In the genomic region with DNA sequence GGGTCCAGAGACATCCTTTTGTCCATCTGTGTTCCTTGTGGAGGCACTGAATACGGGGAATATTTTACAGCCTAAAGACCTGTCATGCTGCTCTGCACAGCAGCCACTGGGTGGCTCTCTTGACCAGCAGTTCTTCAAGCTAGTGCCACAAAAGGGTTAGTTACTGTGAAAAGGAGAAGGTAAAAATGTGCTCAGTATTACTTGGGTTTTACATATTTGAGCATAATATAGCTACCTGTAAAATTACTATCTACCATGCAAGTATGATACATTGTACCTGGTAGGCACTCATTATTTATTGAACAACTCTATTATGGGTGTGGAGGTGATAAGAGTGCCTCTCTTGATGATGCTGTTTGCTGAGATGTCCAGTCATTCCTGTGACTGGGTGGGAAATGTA, we compare ENCODE assay signal across 1 cellular context.
TF ChIP-seq lines count a peak whose summit lies in the region.

No MANE protein-coding gene starts in this region.

TF ChIP-seq in HepG2, 621 proteins besides CTCF, POLR2A, EP300 and RAD21 (continued from another document):
- TF ChIP-seq, protein P1, sequence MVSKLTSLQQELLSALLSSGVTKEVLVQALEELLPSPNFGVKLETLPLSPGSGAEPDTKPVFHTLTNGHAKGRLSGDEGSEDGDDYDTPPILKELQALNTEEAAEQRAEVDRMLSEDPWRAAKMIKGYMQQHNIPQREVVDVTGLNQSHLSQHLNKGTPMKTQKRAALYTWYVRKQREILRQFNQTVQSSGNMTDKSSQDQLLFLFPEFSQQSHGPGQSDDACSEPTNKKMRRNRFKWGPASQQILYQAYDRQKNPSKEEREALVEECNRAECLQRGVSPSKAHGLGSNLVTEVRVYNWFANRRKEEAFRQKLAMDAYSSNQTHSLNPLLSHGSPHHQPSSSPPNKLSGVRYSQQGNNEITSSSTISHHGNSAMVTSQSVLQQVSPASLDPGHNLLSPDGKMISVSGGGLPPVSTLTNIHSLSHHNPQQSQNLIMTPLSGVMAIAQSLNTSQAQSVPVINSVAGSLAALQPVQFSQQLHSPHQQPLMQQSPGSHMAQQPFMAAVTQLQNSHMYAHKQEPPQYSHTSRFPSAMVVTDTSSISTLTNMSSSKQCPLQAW (CRISPR knock-in tag; IDR thresholded peaks at IDR 0.05): no peak; the same call in 1 of the 2 replicates
- TF ChIP-seq, protein P2, sequence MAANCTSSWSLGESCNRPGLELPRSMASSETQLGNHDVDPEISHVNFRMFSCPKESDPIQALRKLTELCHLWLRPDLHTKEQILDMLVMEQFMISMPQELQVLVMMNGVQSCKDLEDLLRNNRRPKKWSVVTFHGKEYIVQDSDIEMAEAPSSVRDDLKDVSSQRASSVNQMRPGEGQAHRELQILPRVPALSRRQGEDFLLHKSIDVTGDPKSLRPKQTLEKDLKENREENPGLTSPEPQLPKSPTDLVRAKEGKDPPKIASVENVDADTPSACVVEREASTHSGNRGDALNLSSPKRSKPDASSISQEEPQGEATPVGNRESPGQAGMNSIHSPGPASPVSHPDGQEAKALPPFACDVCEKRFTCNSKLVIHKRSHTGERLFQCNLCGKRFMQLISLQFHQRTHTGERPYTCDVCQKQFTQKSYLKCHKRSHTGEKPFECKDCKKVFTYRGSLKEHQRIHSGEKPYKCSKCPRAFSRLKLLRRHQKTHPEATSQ (CRISPR knock-in tag; IDR thresholded peaks at IDR 0.05; ENCODE audit: borderline replicate concordance): peak; percentile 46; the same call in 1 of the 2 replicates
- peak; percentile 62; the same call in 1 of the 2 replicates for TF ChIP-seq FOSL2 (CRISPR knock-in tag; IDR thresholded peaks at IDR 0.05)
- TF ChIP-seq ZFP82 (CRISPR knock-in tag; IDR thresholded peaks at IDR 0.05; ENCODE audit: borderline replicate concordance): no peak
- no peak; the same call in 1 of the 2 replicates for TF ChIP-seq TOPORS (CRISPR knock-in tag; IDR thresholded peaks at IDR 0.05)
- TF ChIP-seq NRL (CRISPR knock-in tag; IDR thresholded peaks at IDR 0.05; ENCODE audit: borderline replicate concordance): no peak
- no peak for TF ChIP-seq ZNF564 (CRISPR knock-in tag; IDR thresholded peaks at IDR 0.05)
- no peak for TF ChIP-seq SP2 (CRISPR knock-in tag; IDR thresholded peaks at IDR 0.05)
- no peak for TF ChIP-seq HCFC1 (IDR thresholded peaks at IDR 0.05; ENCODE audit: low read depth, low read length)
- no peak for TF ChIP-seq MYNN (CRISPR knock-in tag; IDR thresholded peaks at IDR 0.05; ENCODE audit: low read depth)
- TF ChIP-seq RBM39 (IDR thresholded peaks at IDR 0.05; ENCODE audit: low read depth, low read length, poor library complexity, severe bottlenecking): no peak
- TF ChIP-seq ONECUT2 (CRISPR knock-in tag; IDR thresholded peaks at IDR 0.05): no peak
- TF ChIP-seq PHB2 (IDR thresholded peaks at IDR 0.05; ENCODE audit: partially characterized antibody): no peak
- no peak for TF ChIP-seq PITX1 (CRISPR knock-in tag; IDR thresholded peaks at IDR 0.05)
- TF ChIP-seq RARG (CRISPR knock-in tag; IDR thresholded peaks at IDR 0.05; ENCODE audit: low read depth): no peak
- no peak for TF ChIP-seq ZNF607 (CRISPR knock-in tag; IDR thresholded peaks at IDR 0.05; ENCODE audit: borderline replicate concordance)
- TF ChIP-seq NR2F2 (IDR thresholded peaks at IDR 0.05; ENCODE audit: borderline replicate concordance, low read depth): no peak; the same call in 1 of the 2 replicates
- TF ChIP-seq ZFP90 (CRISPR knock-in tag; IDR thresholded peaks at IDR 0.05; ENCODE audit: borderline replicate concordance): no peak
- TF ChIP-seq, protein P3, sequence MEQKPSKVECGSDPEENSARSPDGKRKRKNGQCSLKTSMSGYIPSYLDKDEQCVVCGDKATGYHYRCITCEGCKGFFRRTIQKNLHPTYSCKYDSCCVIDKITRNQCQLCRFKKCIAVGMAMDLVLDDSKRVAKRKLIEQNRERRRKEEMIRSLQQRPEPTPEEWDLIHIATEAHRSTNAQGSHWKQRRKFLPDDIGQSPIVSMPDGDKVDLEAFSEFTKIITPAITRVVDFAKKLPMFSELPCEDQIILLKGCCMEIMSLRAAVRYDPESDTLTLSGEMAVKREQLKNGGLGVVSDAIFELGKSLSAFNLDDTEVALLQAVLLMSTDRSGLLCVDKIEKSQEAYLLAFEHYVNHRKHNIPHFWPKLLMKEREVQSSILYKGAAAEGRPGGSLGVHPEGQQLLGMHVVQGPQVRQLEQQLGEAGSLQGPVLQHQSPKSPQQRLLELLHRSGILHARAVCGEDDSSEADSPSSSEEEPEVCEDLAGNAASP (CRISPR knock-in tag; IDR thresholded peaks at IDR 0.05; ENCODE audit: borderline replicate concordance): 0 out of 2 replicates have a peak, but pooled peaks have one; percentile 31
